Comparison of ENCODE assay signal across 1 cellular context in genomic region chr2:213148572-213149331, GRCh38.
TF ChIP-seq lines count a peak whose summit lies in the region.

No MANE protein-coding gene starts in this region.

TF ChIP-seq in GM12878, 131 proteins besides CTCF, POLR2A, EP300 and RAD21:
- no peak for TF ChIP-seq RFX5 (IDR thresholded peaks at IDR 0.05; ENCODE audit: low read depth, low read length)
- TF ChIP-seq IKZF2 (IDR thresholded peaks at IDR 0.05) = 0 out of 4 replicates have a peak, but pooled peaks of 1 of the 2 experiments have one; percentile 9
- 0 out of 2 replicates have a peak, but pooled peaks have one; percentile 16 for TF ChIP-seq POLR2AphosphoS2 (IDR thresholded peaks at IDR 0.05; ENCODE audit: low read depth, low read length)
- 0 out of 2 replicates have a peak, but pooled peaks have one; percentile 18 for TF ChIP-seq ZBED1 (IDR thresholded peaks at IDR 0.05; ENCODE audit: borderline replicate concordance)
- TF ChIP-seq HCFC1 (IDR thresholded peaks at IDR 0.05; ENCODE audit: low read length) = no peak
- 0 out of 2 replicates have a peak, but pooled peaks have one; percentile 9 for TF ChIP-seq ZBTB11 (CRISPR knock-in tag; IDR thresholded peaks at IDR 0.05)
- peak; percentile 73; the same call in 1 of the 2 replicates for TF ChIP-seq MLLT1 (IDR thresholded peaks at IDR 0.05)
- TF ChIP-seq NKRF (conservative IDR thresholded peaks at IDR 0.05) = 0 out of 2 replicates have a peak, but pooled peaks have one; percentile 33
